Comparison of ENCODE assay signal across 8 cellular contexts in genomic region chr1:99180343-99180808, GRCh38.
DNase-seq lines count a peak whose midpoint lies in the region; ATAC-seq and TF ChIP-seq lines count a peak whose summit lies in the region.

No MANE protein-coding gene starts in this region.

- no peak overlapping the region for H3K27ac Mint-ChIP-seq in activated T-cell treated with anti-CD3 and anti-CD28 coated beads, Interleukin-2, amount 50 U/mL, for 72 hours

- TF ChIP-seq CTCF in KMS-11 (conservative IDR thresholded peaks at IDR 0.05; ENCODE audit: low read depth, low read length) (peak; percentile 75), PC-3 (conservative IDR thresholded peaks at IDR 0.05; ENCODE audit: low read depth, low read length) (peak; percentile 92), fibroblast of the aortic adventitia (IDR thresholded peaks at IDR 0.05; ENCODE audit: insufficient read depth, low read length) (peak; percentile 73), neutrophil (IDR thresholded peaks at IDR 0.05) (peak; percentile 30), testis (IDR thresholded peaks at IDR 0.05) (peak; percentile 85 to 93 (median 90))

- H3K36me3 Mint-ChIP-seq in activated T-cell treated with anti-CD3 and anti-CD28 coated beads, Interleukin-2, amount 50 U/mL, for 72 hours (ENCODE audit: insufficient read depth in 2 of 2) = no peaks in the 10 kb centered on the region

- ATAC-seq in PC-3 = peak; percentile 79
- peak; percentile 82 to 83 for ATAC-seq in activated T-cell treated with anti-CD3 and anti-CD28 coated beads, Interleukin-2, amount 50 U/mL, for 72 hours (replicated peaks in 1 of 2)

- H3K27me3 Mint-ChIP-seq in activated T-cell treated with anti-CD3 and anti-CD28 coated beads, Interleukin-2, amount 50 U/mL, for 72 hours (ENCODE audit: low read depth) = no peaks in the 10 kb centered on the region

- no peak overlapping the region for H3K27ac ChIP-seq in GM23248
- no peak overlapping the region for H3K27ac ChIP-seq in KMS-11
- no peak overlapping the region for H3K27ac ChIP-seq in PC-3 (ENCODE audit: low read length)
- no peak overlapping the region for H3K27ac ChIP-seq in neutrophil
- peak overlapping the region in 1 of 2 donors; percentile 25 for H3K27ac ChIP-seq in testis

- no peaks in the 10 kb centered on the region for H3K4me1 ChIP-seq in GM23248 (ENCODE audit: insufficient read depth)
- no peaks in the 10 kb centered on the region for H3K4me1 ChIP-seq in KMS-11 (ENCODE audit: low read depth, poor library complexity, severe bottlenecking)
- peaks cover 13% of the 10 kb centered on the region for H3K4me1 ChIP-seq in PC-3 (ENCODE audit: insufficient read depth, low read length)
- H3K4me1 ChIP-seq in neutrophil (ENCODE audit: control insufficient read depth in 1 of 2, insufficient read depth in 1 of 2, low read depth in 1 of 2, low read length in 1 of 2) = no peaks in the 10 kb centered on the region
- no peaks in the 10 kb centered on the region for H3K4me1 ChIP-seq in testis

- H2AFZ ChIP-seq in GM23248 (peak overlapping the region; percentile 82), KMS-11 (ENCODE audit: low read depth) (peak overlapping the region; percentile 62), PC-3 (ENCODE audit: low read length) (peak overlapping the region; percentile 95)

- no peaks in the 10 kb centered on the region for H3K9me3 Mint-ChIP-seq in activated T-cell treated with anti-CD3 and anti-CD28 coated beads, Interleukin-2, amount 50 U/mL, for 72 hours

- no TSS peak for BruUV-seq in PC-3 (replicated peaks; lab: Mats Ljungman, UMichigan)

- H3K4me3 Mint-ChIP-seq in activated T-cell treated with anti-CD3 and anti-CD28 coated beads, Interleukin-2, amount 50 U/mL, for 72 hours = no peak overlapping the region

- H3F3A ChIP-seq in GM23248 (ENCODE audit: insufficient read depth) (no peaks in the 10 kb centered on the region), PC-3 (ENCODE audit: low read length, unreplicated experiment) (no peaks in the 10 kb centered on the region)

- WGBS in GM23248 (ENCODE audit: low coverage in 1 of 2, low lambda C conversion rate in 2 of 2, missing lambda C conversion rate in 2 of 2), 2 experiments = 8 to 20% methylated on average over 3 of the region's 3 CpGs
- 4 to 11% methylated on average over 3 of the region's 3 CpGs for WGBS in testis, 2 donors

- H3K79me2 ChIP-seq in GM23248 (ENCODE audit: insufficient read depth) (no peaks in the 10 kb centered on the region), KMS-11 (ENCODE audit: insufficient read depth, low read depth) (no peaks in the 10 kb centered on the region), PC-3 (ENCODE audit: low read length) (no peaks in the 10 kb centered on the region)

- POLR2A ChIA-PET in PC-3 (lab: Charles Lee; ENCODE audit: unreplicated experiment) = no interaction called here

- H3K4me3 ChIP-seq in GM23248 = no peak overlapping the region
- no peak overlapping the region for H3K4me3 ChIP-seq in KMS-11 (IDR thresholded peaks at IDR 0.05; ENCODE audit: insufficient read depth, low read depth, low read length)
- no peak overlapping the region for H3K4me3 ChIP-seq in PC-3 (ENCODE audit: low read length)
- no peak overlapping the region for H3K4me3 ChIP-seq in fibroblast of the aortic adventitia (ENCODE audit: low read depth, low read length)
- no peak overlapping the region for H3K4me3 ChIP-seq in neutrophil (ENCODE audit: low read depth in 1 of 2, low read length in 1 of 2)
- no peak overlapping the region for H3K4me3 ChIP-seq in testis

- H3K36me3 ChIP-seq in GM23248 (ENCODE audit: low read depth) = no peaks in the 10 kb centered on the region
- H3K36me3 ChIP-seq in KMS-11 (ENCODE audit: insufficient read depth) = no peaks in the 10 kb centered on the region
- H3K36me3 ChIP-seq in PC-3 (ENCODE audit: low read depth, low read length) = no peaks in the 10 kb centered on the region
- no peaks in the 10 kb centered on the region for H3K36me3 ChIP-seq in neutrophil
- no peaks in the 10 kb centered on the region for H3K36me3 ChIP-seq in testis (ENCODE audit: low read depth, missing control alignments)

- in situ Hi-C loops in GM23248 (cut with MboI) = loop anchor here (10.0 kb wide), 1 partner anchor 304 kb away; no protein-coding TSS in a partner anchor

- H4K20me1 ChIP-seq in GM23248 (ENCODE audit: insufficient read depth) = 0 out of 2 replicates have a peak, but pooled peaks cover 3% of the 10 kb centered on the region
- H4K20me1 ChIP-seq in KMS-11 (ENCODE audit: insufficient read depth) = no peaks in the 10 kb centered on the region
- no peaks in the 10 kb centered on the region for H4K20me1 ChIP-seq in PC-3 (ENCODE audit: low read length)

- H3K9me2 ChIP-seq in GM23248 (ENCODE audit: insufficient read depth) (no peaks in the 10 kb centered on the region), PC-3 (replicated peaks; ENCODE audit: low read length) (no peaks in the 10 kb centered on the region)

- H3K27me3 ChIP-seq in GM23248 (replicated peaks; ENCODE audit: insufficient read depth) = no peaks in the 10 kb centered on the region
- no peaks in the 10 kb centered on the region for H3K27me3 ChIP-seq in KMS-11 (ENCODE audit: insufficient read depth, low read depth)
- H3K27me3 ChIP-seq in PC-3 (ENCODE audit: low read length) = no peaks in the 10 kb centered on the region
- H3K27me3 ChIP-seq in neutrophil = no peaks in the 10 kb centered on the region
- no peaks in the 10 kb centered on the region for H3K27me3 ChIP-seq in testis

- CTCF ChIA-PET in PC-3 (lab: Charles Lee) = interaction anchor here (1.0 kb wide), 1 partner anchor 300 kb away, joined by 3 read pairs; no protein-coding TSS in a partner anchor

- H3K4me2 ChIP-seq in GM23248 (ENCODE audit: unreplicated experiment) (no peak overlapping the region), KMS-11 (no peak overlapping the region), PC-3 (ENCODE audit: low read length) (no peak overlapping the region)

- DNase-seq in ELF-1 (ENCODE audit: low read depth, low spot score) = peak; percentile 61
- peak; percentile 80 for DNase-seq in GM23248
- peak; percentile 90 for DNase-seq in PC-3
- DNase-seq in activated T-cell treated with anti-CD3 and anti-CD28 coated beads, Interleukin-2, amount 50 U/mL, for 72 hours = peak; percentile 60 to 64
- DNase-seq in fibroblast of the aortic adventitia (ENCODE audit: low read depth) = peak; percentile 84
- peak; percentile 94 for DNase-seq in testis

- H3K9ac ChIP-seq in GM23248 (no peak overlapping the region), KMS-11 (no peak overlapping the region), PC-3 (ENCODE audit: low read length) (no peak overlapping the region)

- no peaks in the 10 kb centered on the region for H3K4me1 Mint-ChIP-seq in activated T-cell treated with anti-CD3 and anti-CD28 coated beads, Interleukin-2, amount 50 U/mL, for 72 hours (ENCODE audit: low read depth)

- intact Hi-C loops in PC-3 (cut with micrococcal nuclease) (loop anchor here (1.0 to 2.0 kb wide), 4 partner anchors 301 to 557 kb away; no protein-coding TSS in a partner anchor), testis (cut with DNase I; ENCODE audit: low total_unique reads) (no loop called here)

- H3K9me3 ChIP-seq in GM23248 (ENCODE audit: low read depth) (no peaks in the 10 kb centered on the region), PC-3 (ENCODE audit: low read length) (no peaks in the 10 kb centered on the region), neutrophil (no peaks in the 10 kb centered on the region), testis (no peaks in the 10 kb centered on the region)

- TF ChIP-seq POLR2A in testis (IDR thresholded peaks at IDR 0.05) = no peak

Comparison
In these comparisons a context has a peak if more than half of its experiments do, and no peak if none do; other contexts are left out.
1. CTCF ChIP-seq: peak in every context shown above with its lines; median percentile 92 in PC-3; 90 in testis; 75 in KMS-11; 73 in fibroblast of the aortic adventitia; 30 in neutrophil.